Comparison of ENCODE assay signal across 8 cellular contexts in the genomic region with DNA sequence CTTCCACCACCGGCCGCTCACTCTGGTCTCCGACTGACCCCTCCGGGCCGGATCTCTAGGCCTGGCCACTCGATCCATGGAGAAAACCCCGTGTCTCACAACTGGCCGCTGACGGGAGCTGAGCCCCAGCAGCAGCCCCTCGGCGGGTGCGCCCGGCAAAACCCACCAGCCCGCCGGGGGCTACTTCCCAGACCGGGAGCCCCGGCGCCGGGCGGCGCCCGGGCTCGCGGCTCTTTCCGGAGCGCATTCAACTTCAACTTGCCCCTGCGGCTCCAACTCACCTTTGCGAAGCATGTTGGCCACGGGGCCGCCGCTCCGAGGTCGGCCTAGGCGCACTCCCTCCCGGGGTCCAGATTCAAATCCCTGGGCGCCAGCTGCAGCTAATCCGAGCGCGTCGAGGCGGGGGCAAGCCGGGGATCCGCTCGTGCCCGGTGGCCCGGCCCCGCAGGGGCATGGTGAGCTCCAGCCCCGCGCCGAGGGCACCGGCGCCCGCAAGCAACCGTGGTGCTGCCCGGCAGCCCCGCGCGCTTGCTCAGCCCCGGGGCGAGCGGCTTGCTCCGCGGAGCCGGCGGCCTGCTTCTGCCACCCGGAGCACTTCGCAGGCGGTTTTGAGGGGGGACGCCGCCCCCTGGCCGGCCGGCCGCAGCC. TPM values are rescaled to one million over a fixed set of nuclear protein-coding genes. Genes with fewer than 3 reads are reported as not detected.
DNase-seq lines count a peak whose midpoint lies in the region; ATAC-seq, FAIRE-seq and TF ChIP-seq lines count a peak whose summit lies in the region.

No MANE protein-coding gene starts in this region.

- peak overlapping the region; percentile 43 for H3K4me3 ChIP-seq in A549
- peak overlapping the region; percentile 47 for H3K4me3 ChIP-seq in HFF-Myc (replicated peaks; ENCODE audit: low read depth, low read length)

- no peak for FAIRE-seq in A549 (lab: Jason Lieb, UNC)

- no peak for TF ChIP-seq CTCF in A549 (IDR thresholded peaks at IDR 0.05)
- no peak for TF ChIP-seq CTCF in HFF-Myc (IDR thresholded peaks at IDR 0.05; ENCODE audit: low read depth, low read length, missing control alignments)
- TF ChIP-seq CTCF in MCF 10A (IDR thresholded peaks at IDR 0.05; ENCODE audit: unreplicated experiment): no peak
- TF ChIP-seq CTCF in mesothelial cell of epicardium (IDR thresholded peaks at IDR 0.05; ENCODE audit: unreplicated experiment): no peak

- TF ChIP-seq POLR2A in A549 (IDR thresholded peaks at IDR 0.05; ENCODE audit: low read length): no peak

- no peaks in the 10 kb centered on the region for H3K9me3 Mint-ChIP-seq in MCF 10A (ENCODE audit: unreplicated experiment)
- H3K9me3 Mint-ChIP-seq in mesothelial cell of epicardium: no peaks in the 10 kb centered on the region

- peak in 1 of 2 experiments; percentile 44 for DNase-seq in A549 (ENCODE audit: low read depth in 1 of 2, low spot score in 1 of 2)
- DNase-seq in HFF-Myc (ENCODE audit: extremely low read depth, low read depth): no peak
- DNase-seq in MCF 10A (ENCODE audit: unreplicated experiment): no peak
- DNase-seq in mesothelial cell of epicardium (ENCODE audit: low spot score in 2 of 2, unreplicated experiment in 2 of 2): no peak
- DNase-seq in NCI-H1105 (lab: John Stamatoyannopoulos, UW): no peak
- no peak for DNase-seq in NCI-H446 treated with DMSO at 0.1 percent for 48 hours (lab: John Stamatoyannopoulos, UW)
- DNase-seq in head of caudate nucleus: no peak

- POLR2A ChIA-PET in A549 (lab: Yijun Ruan, JAX) (interaction anchor here (1.6 to 3.3 kb wide), 3 partner anchors 26 to 308 kb away, joined by 5 to 23 read pairs (median 15); no protein-coding TSS in a partner anchor), MCF 10A (lab: Yijun Ruan, JAX) (interaction anchor here (0.6 to 4.9 kb wide), 20 partner anchors 9 to 924 kb away, joined by 3 to 50 read pairs (median 4); a partner anchor contains a TSS)

- no peak for TF ChIP-seq RAD21 in A549 (conservative IDR thresholded peaks at IDR 0.05 in 1 of 2, IDR thresholded peaks at IDR 0.05 in 1 of 2)

- peaks cover 14% of the 10 kb centered on the region for H3K4me1 ChIP-seq in A549

- no TSS peak for BruUV-seq in MCF 10A (replicated peaks; lab: Mats Ljungman, UMichigan)

- H3K4me3 Mint-ChIP-seq in MCF 10A (ENCODE audit: unreplicated experiment): peak overlapping the region; percentile 78
- peak overlapping the region; percentile 69 for H3K4me3 Mint-ChIP-seq in mesothelial cell of epicardium

- CTCF ChIA-PET in A549 (lab: Yijun Ruan, JAX) (interaction anchor here (0.6 to 17.0 kb wide), 37 partner anchors 7 to 304 kb away, joined by 3 to 420 read pairs (median 11); a partner anchor contains a TSS), MCF 10A (lab: Yijun Ruan, JAX) (interaction anchor here (0.5 to 7.4 kb wide), 17 partner anchors 16 to 143 kb away, joined by 3 to 124 read pairs (median 5); no protein-coding TSS in a partner anchor)

- peak overlapping the region; percentile 96 for H3K4me2 ChIP-seq in A549

- H3K4me1 Mint-ChIP-seq in MCF 10A (ENCODE audit: insufficient read depth, unreplicated experiment): peaks cover 5% of the 10 kb centered on the region
- H3K4me1 Mint-ChIP-seq in mesothelial cell of epicardium: peaks cover 18% of the 10 kb centered on the region

- H3K27me3 Mint-ChIP-seq in MCF 10A (ENCODE audit: insufficient read depth, unreplicated experiment) (no peaks in the 10 kb centered on the region), mesothelial cell of epicardium (ENCODE audit: low read depth) (peaks cover 78% of the 10 kb centered on the region)

- no peak overlapping the region for H3K27ac Mint-ChIP-seq in MCF 10A (ENCODE audit: low read depth, unreplicated experiment)
- no peak overlapping the region for H3K27ac Mint-ChIP-seq in mesothelial cell of epicardium

- no peaks in the 10 kb centered on the region for H3K36me3 Mint-ChIP-seq in MCF 10A (ENCODE audit: insufficient read depth, unreplicated experiment)
- no peaks in the 10 kb centered on the region for H3K36me3 Mint-ChIP-seq in mesothelial cell of epicardium

- intact Hi-C loops in MCF 10A (cut with micrococcal nuclease) (loop anchor here (1.0 to 5.0 kb wide), 3 partner anchors 43 to 307 kb away; no protein-coding TSS in a partner anchor), head of caudate nucleus (cut with DNase I) (no loop called here)

- WGBS in A549 (ENCODE audit: missing lambda C conversion rate): under 1% methylated on average over 35 of the region's 73 CpGs

- ATAC-seq in A549 (peak; percentile 4 to 11; a peak in 3 of 6 replicates), GM19035 (IDR thresholded peaks at IDR 0.05; ENCODE audit: unreplicated experiment) (no peak)

- peak overlapping the region; percentile 44 to 78; a peak in 5 of 6 replicates for H3K27ac ChIP-seq in A549

- no peaks in the 10 kb centered on the region for H3K9me3 ChIP-seq in A549

- TF ChIP-seq EP300 in A549 (IDR thresholded peaks at IDR 0.05): no peak

TF ChIP-seq in A549, 52 proteins besides CTCF, POLR2A, EP300 and RAD21:
- TF ChIP-seq JUN (IDR thresholded peaks at IDR 0.05) (no peak), TFCP2L1 (CRISPR knock-in tag; IDR thresholded peaks at IDR 0.05) (no peak), HOXA7 (CRISPR knock-in tag; IDR thresholded peaks at IDR 0.05) (no peak), KDM5A (IDR thresholded peaks at IDR 0.05) (no peak), KDM1A (IDR thresholded peaks at IDR 0.05; ENCODE audit: low read depth) (no peak), TP53 (CRISPR knock-in tag; IDR thresholded peaks at IDR 0.05) (no peak), RNF2 (IDR thresholded peaks at IDR 0.05; ENCODE audit: borderline replicate concordance, low read depth) (no peak), CEBPB (IDR thresholded peaks at IDR 0.05) (no peak), CBX2 (IDR thresholded peaks at IDR 0.05; ENCODE audit: borderline replicate concordance, low read depth) (no peak), HOXB5 (CRISPR knock-in tag; IDR thresholded peaks at IDR 0.05) (no peak), CHD2 (IDR thresholded peaks at IDR 0.05; ENCODE audit: low read length, partially characterized antibody) (no peak), ZFP36 (IDR thresholded peaks at IDR 0.05; ENCODE audit: borderline replicate concordance, partially characterized antibody) (no peak), MAFK (IDR thresholded peaks at IDR 0.05; ENCODE audit: partially characterized antibody) (no peak), POLR2AphosphoS2 (conservative IDR thresholded peaks at IDR 0.05; ENCODE audit: low read length) (no peak)
- TF ChIP-seq, protein P1, sequence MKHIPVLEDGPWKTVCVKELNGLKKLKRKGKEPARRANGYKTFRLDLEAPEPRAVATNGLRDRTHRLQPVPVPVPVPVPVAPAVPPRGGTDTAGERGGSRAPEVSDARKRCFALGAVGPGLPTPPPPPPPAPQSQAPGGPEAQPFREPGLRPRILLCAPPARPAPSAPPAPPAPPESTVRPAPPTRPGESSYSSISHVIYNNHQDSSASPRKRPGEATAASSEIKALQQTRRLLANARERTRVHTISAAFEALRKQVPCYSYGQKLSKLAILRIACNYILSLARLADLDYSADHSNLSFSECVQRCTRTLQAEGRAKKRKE (CRISPR knock-in tag; IDR thresholded peaks at IDR 0.05; ENCODE audit: low read depth): no peak
- TF ChIP-seq, protein P2, sequence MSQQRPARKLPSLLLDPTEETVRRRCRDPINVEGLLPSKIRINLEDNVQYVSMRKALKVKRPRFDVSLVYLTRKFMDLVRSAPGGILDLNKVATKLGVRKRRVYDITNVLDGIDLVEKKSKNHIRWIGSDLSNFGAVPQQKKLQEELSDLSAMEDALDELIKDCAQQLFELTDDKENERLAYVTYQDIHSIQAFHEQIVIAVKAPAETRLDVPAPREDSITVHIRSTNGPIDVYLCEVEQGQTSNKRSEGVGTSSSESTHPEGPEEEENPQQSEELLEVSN (IDR thresholded peaks at IDR 0.05; ENCODE audit: borderline replicate concordance, low read depth): no peak
- TF ChIP-seq, protein P3, sequence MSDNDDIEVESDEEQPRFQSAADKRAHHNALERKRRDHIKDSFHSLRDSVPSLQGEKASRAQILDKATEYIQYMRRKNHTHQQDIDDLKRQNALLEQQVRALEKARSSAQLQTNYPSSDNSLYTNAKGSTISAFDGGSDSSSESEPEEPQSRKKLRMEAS (IDR thresholded peaks at IDR 0.05): no peak; the same call in none of the 2 replicates

RNA-seq across cellular contexts. Expression of a gene that starts 0.4 kb away (rescaled TPM):
- polyA plus RNA-seq in A549 (2011; rRNA removed) (0.39 and 0.46 TPM in 2 replicates), A549 (2017; fragmentation: RNase III; extraction: RNeasy Plus Mini Kit Qiagen cat#74134 plus additional on column Dnase treatment) (1.4 to 1.8 TPM (median 1.5 TPM) in 3 replicates)
- 0.96 and 1.8 TPM in 2 replicates for polyA plus RNA-seq in A549 (2012; cell fraction: cytosol; rRNA removed)
- 1.8 and 2.1 TPM in 2 replicates for polyA plus RNA-seq in A549 (2012; cell fraction: nucleus; rRNA removed)
- 0.44 and 0.45 TPM in 2 replicates for polyA minus RNA-seq in A549 (2011; rRNA and poly(A)+ RNA removed)
- total RNA-seq in MCF 10A (2022) (2.9 and 3.6 TPM in 2 replicates), mesothelial cell of epicardium (0.20 to 0.23 TPM (median 0.22 TPM) in 3 replicates)

RNA-seq across cellular contexts. Expression of a gene that starts 5.3 kb away (rescaled TPM):
- 25.5 and 33.0 TPM in 2 replicates for polyA plus RNA-seq in A549 (2011; rRNA removed)
- polyA plus RNA-seq in A549 (2012; cell fraction: cytosol; rRNA removed): 44.9 and 53.6 TPM in 2 replicates
- 178 and 193 TPM in 2 replicates for polyA plus RNA-seq in A549 (2012; cell fraction: nucleus; rRNA removed)
- polyA plus RNA-seq in A549 (2017; fragmentation: RNase III; extraction: RNeasy Plus Mini Kit Qiagen cat#74134 plus additional on column Dnase treatment): 33.6 to 42.4 TPM (median 34.4 TPM) in 3 replicates
- 52.9 and 61.5 TPM in 2 replicates for polyA minus RNA-seq in A549 (2011; rRNA and poly(A)+ RNA removed)
- 29.7 and 45.2 TPM in 2 replicates for total RNA-seq in MCF 10A (2022)
- total RNA-seq in mesothelial cell of epicardium: 63.8 to 74.5 TPM (median 71.2 TPM) in 3 replicates

RNA-seq across cellular contexts. Expression of a gene that starts 17.1 kb away (rescaled TPM):
- 66.3 and 73.1 TPM in 2 replicates for polyA plus RNA-seq in A549 (2011; rRNA removed)
- polyA plus RNA-seq in A549 (2012; cell fraction: cytosol; rRNA removed): 77.8 and 108 TPM in 2 replicates
- 46.6 and 48.1 TPM in 2 replicates for polyA plus RNA-seq in A549 (2012; cell fraction: nucleus; rRNA removed)
- polyA plus RNA-seq in A549 (2017; fragmentation: RNase III; extraction: RNeasy Plus Mini Kit Qiagen cat#74134 plus additional on column Dnase treatment): 54.3 to 56.6 TPM (median 54.6 TPM) in 3 replicates
- 60.6 and 72.6 TPM in 2 replicates for polyA minus RNA-seq in A549 (2011; rRNA and poly(A)+ RNA removed)
- 28.8 and 33.5 TPM in 2 replicates for total RNA-seq in MCF 10A (2022)
- total RNA-seq in mesothelial cell of epicardium: 17.3 to 24.8 TPM (median 24.5 TPM) in 3 replicates

RNA-seq across cellular contexts. Expression of a gene that starts 30.2 kb away (rescaled TPM):
- polyA plus RNA-seq in A549 (2011; rRNA removed) (0.13 and 0.28 TPM in 2 replicates), A549 (2017; fragmentation: RNase III; extraction: RNeasy Plus Mini Kit Qiagen cat#74134 plus additional on column Dnase treatment) (0.70 to 1.5 TPM (median 1.3 TPM) in 3 replicates)
- polyA plus RNA-seq in A549 (2012; cell fraction: cytosol; rRNA removed): 0.37 and 0.43 TPM in 2 replicates
- polyA plus RNA-seq in A549 (2012; cell fraction: nucleus; rRNA removed): 1.7 and 2.1 TPM in 2 replicates
- polyA minus RNA-seq in A549 (2011; rRNA and poly(A)+ RNA removed): 0.29 and 0.58 TPM in 2 replicates
- total RNA-seq in MCF 10A (2022) (0.59 and 1.0 TPM in 2 replicates), mesothelial cell of epicardium (97.9 to 99.3 TPM (median 98.9 TPM) in 3 replicates)
